ENCODE assay signal across 25 cellular contexts in the genomic region with DNA sequence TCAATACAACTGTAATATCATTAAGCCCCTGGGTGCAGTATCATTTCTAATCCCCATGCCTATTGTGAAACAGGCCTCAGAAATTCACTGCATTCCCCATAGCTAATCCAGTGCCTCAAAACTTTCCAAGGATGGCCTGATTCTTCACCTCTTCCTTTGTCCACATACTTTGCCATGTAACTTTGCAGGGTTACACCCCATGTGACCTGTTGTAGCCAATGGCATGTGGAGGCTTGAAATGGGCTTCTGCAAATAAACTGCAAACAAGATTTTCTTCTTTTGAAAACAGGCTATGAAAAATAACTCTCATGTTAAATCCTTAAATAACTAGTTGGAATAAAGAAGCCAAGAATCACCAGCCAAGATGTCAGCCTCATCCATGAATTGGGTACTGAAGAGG. TPM values are rescaled to one million over a fixed set of nuclear protein-coding genes. Genes with fewer than 3 reads are reported as not detected.
"Had no signal": no experiment of that assay in that cellular context is flagged by ENCODE, and none has a peak within 500 bp of the region (broad histone marks: within the 10 kb centered on the region; RNA-seq: fewer than 3 reads in every experiment).

No MANE protein-coding gene starts in this region.

- H3K9me3 Mint-ChIP-seq: effector memory CD8-positive, alpha-beta T cell; immature natural killer cell; memory B cell; natural killer cell; type B pancreatic cell had no signal

- H3K4me3 Mint-ChIP-seq: effector memory CD8-positive, alpha-beta T cell; immature natural killer cell; memory B cell; natural killer cell; type B pancreatic cell had no signal

- DNase-seq: cortex of kidney; effector memory CD8-positive, alpha-beta T cell; erythroblast; esophagus squamous epithelium; foreskin melanocyte; glutamatergic neuron; heart right ventricle; hippocampal formation; immature natural killer cell; left ventricle myocardium superior; lower lobe of right lung; natural killer cell; right lobe of liver; stimulated activated CD4-positive, alpha-beta T cell treated with anti-CD3 and anti-CD28 coated beads, Interleukin-12 subunit alpha, Interleukin-12 subunit beta, amount 100 ng/mL, for 4 hours; stimulated activated CD4-positive, alpha-beta T cell treated with anti-CD3 and anti-CD28 coated beads, Interleukin-1b, Interleukin-23, amount 100 ng/mL, for 48 hours; stimulated activated CD4-positive, alpha-beta T cell treated with anti-CD3 and anti-CD28 coated beads, Interleukin-4, amount 100 ng/mL, for 1 hour; stimulated activated CD8-positive, alpha-beta memory T cell treated with anti-CD3 and anti-CD28 coated beads, Interleukin-4, amount 100 ng/mL, for 48 hours; stimulated activated naive CD4-positive, alpha-beta T cell; stomach; testis; tibial artery had no signal

- H3K36me3 Mint-ChIP-seq: memory B cell, natural killer cell, type B pancreatic cell had no signal

- H3K27ac Mint-ChIP-seq: effector memory CD8-positive, alpha-beta T cell; immature natural killer cell; memory B cell; natural killer cell; progenitor cell of endocrine pancreas; type B pancreatic cell had no signal

- H3K27me3 Mint-ChIP-seq: effector memory CD8-positive, alpha-beta T cell; memory B cell; progenitor cell of endocrine pancreas; type B pancreatic cell had no signal

- ATAC-seq: effector memory CD8-positive, alpha-beta T cell; heart right ventricle; left ventricle myocardium superior; lower lobe of right lung; natural killer cell; right lobe of liver had no signal

- H3K4me1 Mint-ChIP-seq: immature natural killer cell, memory B cell, natural killer cell had no signal

RNA-seq across cellular contexts. Expression of a gene that starts 35.9 kb away (rescaled TPM):
- total RNA-seq: smooth muscle cell had no signal

RNA-seq across cellular contexts. Expression of a gene that starts 51.1 kb away (rescaled TPM):
- total RNA-seq: smooth muscle cell had no signal
